ENCODE assay signal across 10 cellular contexts in the genomic region with DNA sequence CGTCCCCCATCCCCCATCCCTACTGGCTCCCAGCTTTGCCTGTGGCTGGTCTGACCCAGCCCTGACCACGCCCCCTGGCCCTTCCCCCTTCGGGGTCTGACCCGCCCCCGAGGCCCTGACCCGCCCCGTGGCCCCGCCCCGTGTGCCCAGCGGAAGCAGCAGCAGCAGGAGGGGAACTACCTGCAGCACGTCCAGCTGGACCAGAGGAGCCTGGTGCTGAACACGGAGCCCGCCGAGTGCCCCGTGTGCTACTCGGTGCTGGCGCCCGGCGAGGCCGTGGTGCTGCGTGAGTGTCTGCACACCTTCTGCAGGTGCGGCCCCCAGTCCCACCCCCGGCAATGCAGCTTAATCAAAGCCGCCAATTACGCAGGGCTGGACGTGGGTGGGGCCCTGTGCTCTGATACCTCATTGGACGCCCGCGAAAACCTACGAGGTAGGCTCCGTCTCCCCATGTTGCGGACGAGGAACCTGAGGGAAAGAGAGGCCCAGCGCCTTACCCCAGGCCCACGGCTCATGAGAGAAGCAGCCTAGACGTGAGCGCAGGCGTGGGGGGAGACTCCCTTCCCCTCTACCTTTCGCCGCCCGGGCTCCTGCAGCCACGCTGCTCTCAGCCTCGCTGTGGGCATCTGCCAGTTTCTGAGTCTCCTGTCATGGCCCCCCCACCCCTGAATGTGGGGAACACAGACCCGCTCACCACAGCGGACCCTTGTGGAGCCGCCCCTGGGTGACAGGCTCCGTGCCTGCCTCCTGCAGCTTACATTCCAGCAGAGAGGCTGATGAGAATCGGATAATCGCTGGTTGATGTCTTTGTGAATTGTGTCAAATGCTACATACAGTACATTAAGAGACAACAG. TPM values are rescaled to one million over a fixed set of nuclear protein-coding genes. Genes with fewer than 3 reads are reported as not detected.
A peak's percentile ranks its signal among the peaks of the same experiment; 100 is the strongest.
DNase-seq lines count a peak whose midpoint lies in the region; ATAC-seq and TF ChIP-seq lines count a peak whose summit lies in the region.
"Had no signal": no experiment of that assay in that cellular context is flagged by ENCODE, and none has a peak within 500 bp of the region (broad histone marks: within the 10 kb centered on the region; RNA-seq: fewer than 3 reads in every experiment).

No MANE protein-coding gene starts in this region.

- no peak overlapping the region for H3K4me3 Mint-ChIP-seq in activated T-helper 17 cell treated with anti-CD3 and anti-CD28 coated beads, Interleukin-2, amount 50 U/mL, for 72 hours
- H3K4me3 Mint-ChIP-seq: mesothelial cell of epicardium had no signal

- DNase-seq in activated naive CD4-positive, alpha-beta T cell treated with anti-CD3 and anti-CD28 coated beads, Interleukin-2, amount 50 U/mL, for 72 hours (ENCODE audit: low spot score in 2 of 2), result no peak
- no peak for DNase-seq in activated naive CD4-positive, alpha-beta T cell treated with anti-CD3 and anti-CD28 coated beads, Interleukin-2, amount 50 U/mL, for 16 hours
- DNase-seq in LNCaP clone FGC (ENCODE audit: low read depth) (peak; percentile 62), stomach (peak; percentile 57)

- TF ChIP-seq EP300 in stomach (IDR thresholded peaks at IDR 0.05), result no peak

- intact Hi-C loops in stomach (cut with DNase I; ENCODE audit: low total_unique reads), result no loop called here

- H3K4me1 Mint-ChIP-seq in activated T-helper 17 cell treated with anti-CD3 and anti-CD28 coated beads, Interleukin-2, amount 50 U/mL, for 72 hours, result no peaks in the 10 kb centered on the region
- H3K4me1 Mint-ChIP-seq: mesothelial cell of epicardium had no signal

- peak overlapping the region; percentile 51 to 62 for H3K27ac Mint-ChIP-seq in activated naive CD4-positive, alpha-beta T cell treated with anti-CD3 and anti-CD28 coated beads, Interleukin-2, amount 50 U/mL, for 72 hours
- peak overlapping the region; percentile 1 for H3K27ac Mint-ChIP-seq in activated T-helper 17 cell treated with anti-CD3 and anti-CD28 coated beads, Interleukin-2, amount 50 U/mL, for 72 hours
- H3K27ac Mint-ChIP-seq: mesothelial cell of epicardium had no signal

- peaks cover 50 to 94% (median 85%) of the 10 kb centered on the region in 4 donors for H3K36me3 ChIP-seq in stomach

- peaks cover 0 to 42% of the 10 kb centered on the region in 2 donors for H3K36me3 Mint-ChIP-seq in activated naive CD4-positive, alpha-beta T cell treated with anti-CD3 and anti-CD28 coated beads, Interleukin-2, amount 50 U/mL, for 72 hours
- peaks cover 90% of the 10 kb centered on the region for H3K36me3 Mint-ChIP-seq in activated T-helper 17 cell treated with anti-CD3 and anti-CD28 coated beads, Interleukin-2, amount 50 U/mL, for 72 hours (ENCODE audit: low read depth)

- no peak overlapping the region for H3K27ac ChIP-seq in stomach
- H3K27ac ChIP-seq: skin epidermis had no signal

- TF ChIP-seq POLR2A in stomach (IDR thresholded peaks at IDR 0.05), result no peak

- no peaks in the 10 kb centered on the region for H3K4me1 ChIP-seq in stomach

- H3K9me3 Mint-ChIP-seq in activated naive CD4-positive, alpha-beta T cell treated with anti-CD3 and anti-CD28 coated beads, Interleukin-2, amount 50 U/mL, for 72 hours, result no peaks in the 10 kb centered on the region
- no peaks in the 10 kb centered on the region for H3K9me3 Mint-ChIP-seq in activated T-helper 17 cell treated with anti-CD3 and anti-CD28 coated beads, Interleukin-2, amount 50 U/mL, for 72 hours
- H3K9me3 Mint-ChIP-seq: mesothelial cell of epicardium had no signal

- H3K4me3 ChIP-seq in LNCaP clone FGC (ENCODE audit: low read depth, low read length) (peak overlapping the region; percentile 57), stomach (no peak overlapping the region)
- H3K4me3 ChIP-seq: skin epidermis had no signal

- TF ChIP-seq CTCF in LNCaP clone FGC (IDR thresholded peaks at IDR 0.05; ENCODE audit: control insufficient read depth, extremely low read depth, insufficient read depth) (no peak), stomach (IDR thresholded peaks at IDR 0.05) (no peak)

- peak in 1 of 2 donors; percentile 25 for ATAC-seq in activated naive CD4-positive, alpha-beta T cell treated with anti-CD3 and anti-CD28 coated beads, Interleukin-2, amount 50 U/mL, for 72 hours
- ATAC-seq in activated T-helper 17 cell treated with anti-CD3 and anti-CD28 coated beads, Interleukin-2, amount 50 U/mL, for 72 hours (replicated peaks), result no peak
- ATAC-seq in GM21447 (IDR thresholded peaks at IDR 0.05; ENCODE audit: unreplicated experiment) (no peak), HG02759 (IDR thresholded peaks at IDR 0.05; ENCODE audit: unreplicated experiment) (no peak), HG02678 (IDR thresholded peaks at IDR 0.05; ENCODE audit: unreplicated experiment) (no peak)

- no peaks in the 10 kb centered on the region for H3K9me3 ChIP-seq in stomach

- no peaks in the 10 kb centered on the region for H3K27me3 ChIP-seq in stomach

- 85 to 88% (median 86%) methylated on average over 33 to 48 of the region's 49 CpGs for WGBS in stomach, 5 donors

- H3K27me3 Mint-ChIP-seq in activated T-helper 17 cell treated with anti-CD3 and anti-CD28 coated beads, Interleukin-2, amount 50 U/mL, for 72 hours, result no peaks in the 10 kb centered on the region

RNA-seq across cellular contexts. Expression of a gene that starts 12.8 kb away (rescaled TPM):
- total RNA-seq in activated naive CD4-positive, alpha-beta T cell treated with anti-CD3 and anti-CD28 coated beads, Interleukin-2, amount 50 U/mL, for 72 hours, result 100 to 1,000 TPM; 113 to 150 TPM
- total RNA-seq in activated T-helper 17 cell treated with anti-CD3 and anti-CD28 coated beads, Interleukin-2, amount 50 U/mL, for 72 hours, result 10 to 100 TPM; 81.9 to 84.0 TPM
- 100 to 1,000 TPM in 3 of 5 donors, 10 to 100 TPM in 2; 30.7 to 211 (median 161) TPM for total RNA-seq in stomach
- polyA plus RNA-seq in stomach, result 100 to 1,000 TPM in 1 of 3 donors, 10 to 100 TPM in 2; 69.0 to 115 (median 81.1) TPM

RNA-seq across cellular contexts. Expression of a gene that starts 40.4 kb away (rescaled TPM):
- total RNA-seq in activated naive CD4-positive, alpha-beta T cell treated with anti-CD3 and anti-CD28 coated beads, Interleukin-2, amount 50 U/mL, for 72 hours, result 10 to 100 TPM; 31.3 to 39.4 TPM
- total RNA-seq in activated T-helper 17 cell treated with anti-CD3 and anti-CD28 coated beads, Interleukin-2, amount 50 U/mL, for 72 hours, result 10 to 100 TPM; 13.4 to 20.0 TPM
- 10 to 100 TPM in 2 of 5 donors, 1 to 10 TPM in 3; 1.7 to 17.7 (median 3.6) TPM for total RNA-seq in stomach
- polyA plus RNA-seq in stomach, result 10 to 100 TPM in 2 of 3 donors, 1 to 10 TPM in 1; 8.7 to 15.8 (median 12.6) TPM

RNA-seq across cellular contexts. Expression of a gene that starts 41.4 kb away (rescaled TPM):
- 10 to 100 TPM; 20.2 to 23.9 TPM for total RNA-seq in activated naive CD4-positive, alpha-beta T cell treated with anti-CD3 and anti-CD28 coated beads, Interleukin-2, amount 50 U/mL, for 72 hours
- 10 to 100 TPM; 20.5 to 21.9 TPM for total RNA-seq in activated T-helper 17 cell treated with anti-CD3 and anti-CD28 coated beads, Interleukin-2, amount 50 U/mL, for 72 hours
- 10 to 100 TPM in 4 of 5 donors, 1 to 10 TPM in 1; 7.5 to 43.3 (median 25.9) TPM for total RNA-seq in stomach
- 10 to 100 TPM; 14.4 to 24.4 (median 18.9) TPM for polyA plus RNA-seq in stomach

Comparison
In these comparisons a context has a peak if more than half of its experiments do, and no peak if none do; other contexts are left out.
1. DNase-seq: peak in LNCaP clone FGC (single experiment) and stomach (single experiment); none in activated naive CD4-positive, alpha-beta T cell treated with anti-CD3 and anti-CD28 coated beads, Interleukin-2, amount 50 U/mL, for 72 hours (0 of 2) and activated naive CD4-positive, alpha-beta T cell treated with anti-CD3 and anti-CD28 coated beads, Interleukin-2, amount 50 U/mL, for 16 hours (single experiment).